8 cellular contexts compared by ENCODE assay signal in genomic region chr2:165634855-165635254, GRCh38.
DNase-seq lines count a peak whose midpoint lies in the region; ATAC-seq and TF ChIP-seq lines count a peak whose summit lies in the region.

No MANE protein-coding gene starts in this region.

- H3K36me3 Mint-ChIP-seq in nephron (ENCODE audit: low read depth): peaks cover 4% of the 10 kb centered on the region
- no peaks in the 10 kb centered on the region for H3K36me3 Mint-ChIP-seq in activated CD8-positive, alpha-beta T cell treated with anti-CD3 and anti-CD28 coated beads, Interleukin-2, amount 10 ng/mL, durations not matched to agents 7 days and 5 days (ENCODE audit: low read depth)

- H3K9me3 Mint-ChIP-seq in nephron: no peaks in the 10 kb centered on the region
- no peaks in the 10 kb centered on the region for H3K9me3 Mint-ChIP-seq in activated CD8-positive, alpha-beta T cell treated with anti-CD3 and anti-CD28 coated beads, Interleukin-2, amount 10 ng/mL, durations not matched to agents 7 days and 5 days (ENCODE audit: insufficient read depth)

- H3K4me1 Mint-ChIP-seq in nephron: peaks cover 50% of the 10 kb centered on the region
- H3K4me1 Mint-ChIP-seq in activated CD8-positive, alpha-beta T cell treated with anti-CD3 and anti-CD28 coated beads, Interleukin-2, amount 10 ng/mL, durations not matched to agents 7 days and 5 days (ENCODE audit: low read depth): peaks cover 6% of the 10 kb centered on the region

- ATAC-seq in activated CD8-positive, alpha-beta T cell treated with anti-CD3 and anti-CD28 coated beads, Interleukin-2, amount 10 ng/mL, durations not matched to agents 7 days and 5 days: no peak
- ATAC-seq in HG02610 (IDR thresholded peaks at IDR 0.05; ENCODE audit: unreplicated experiment): no peak

- H3K27me3 Mint-ChIP-seq in nephron (ENCODE audit: low read depth): no peaks in the 10 kb centered on the region
- H3K27me3 Mint-ChIP-seq in activated CD8-positive, alpha-beta T cell treated with anti-CD3 and anti-CD28 coated beads, Interleukin-2, amount 10 ng/mL, durations not matched to agents 7 days and 5 days (ENCODE audit: low read depth): no peaks in the 10 kb centered on the region

- peak overlapping the region; percentile 87 to 95 (median 87) for H3K27ac Mint-ChIP-seq in nephron
- no peak overlapping the region for H3K27ac Mint-ChIP-seq in activated CD8-positive, alpha-beta T cell treated with anti-CD3 and anti-CD28 coated beads, Interleukin-2, amount 10 ng/mL, durations not matched to agents 7 days and 5 days

- POLR2A ChIA-PET in activated CD8-positive, alpha-beta T cell treated with anti-CD3 and anti-CD28 coated beads, Interleukin-2, amount 10 ng/mL, durations not matched to agents 7 days and 5 days (lab: Charles Lee): no interaction called here

- peak overlapping the region in 1 of 3 experiments; percentile 57 for H3K4me3 Mint-ChIP-seq in nephron
- no peak overlapping the region for H3K4me3 Mint-ChIP-seq in activated CD8-positive, alpha-beta T cell treated with anti-CD3 and anti-CD28 coated beads, Interleukin-2, amount 10 ng/mL, durations not matched to agents 7 days and 5 days

- TF ChIP-seq CTCF in nephron (IDR thresholded peaks at IDR 0.05; ENCODE audit: unreplicated experiment in 3 of 3): no peak

- DNase-seq in DMS79 (lab: John Stamatoyannopoulos, UW) (peak; percentile 68), NCI-H226 (peak; percentile 33), fibroblast of gingiva (ENCODE audit: low read depth) (peak; percentile 38), LoVo (ENCODE audit: low spot score) (no peak), HuH-7.5 (ENCODE audit: low spot score) (no peak)
- no peak for DNase-seq in activated CD8-positive, alpha-beta T cell treated with anti-CD3 and anti-CD28 coated beads, Interleukin-2, amount 10 ng/mL, durations not matched to agents 7 days and 5 days

- CTCF ChIA-PET in activated CD8-positive, alpha-beta T cell treated with anti-CD3 and anti-CD28 coated beads, Interleukin-2, amount 10 ng/mL, durations not matched to agents 7 days and 5 days (lab: Charles Lee): no interaction called here

Comparison
In these comparisons a context has a peak if more than half of its experiments do, and no peak if none do; other contexts are left out.
1. DNase-seq: peak in DMS79 (single experiment), NCI-H226 (single experiment) and fibroblast of gingiva (single experiment); none in activated CD8-positive, alpha-beta T cell treated with anti-CD3 and anti-CD28 coated beads, Interleukin-2, amount 10 ng/mL, durations not matched to agents 7 days and 5 days (single experiment), LoVo (single experiment) and HuH-7.5 (single experiment).